Comparison of ENCODE assay signal across 25 cellular contexts in the genomic region with DNA sequence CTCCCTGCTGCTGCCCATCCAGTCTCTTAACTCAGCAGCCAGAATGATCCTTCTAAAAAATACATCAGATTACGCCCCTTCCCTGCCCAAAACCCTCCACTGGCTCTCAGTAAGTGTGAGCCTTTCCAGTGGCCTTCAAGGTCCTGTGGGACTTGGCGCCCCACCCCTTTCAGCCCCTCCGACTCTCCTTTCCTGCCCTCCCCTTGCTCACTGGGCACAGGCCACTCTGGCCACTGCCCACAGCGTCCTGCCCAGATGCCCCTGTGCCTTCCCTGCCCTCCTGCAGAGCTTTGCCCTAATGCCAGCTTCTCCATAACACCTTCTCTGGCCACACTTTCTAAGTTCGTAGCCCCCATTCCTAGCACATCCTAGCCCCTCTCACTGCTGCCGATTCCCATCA. TPM values are rescaled to one million over a fixed set of nuclear protein-coding genes. Genes with fewer than 3 reads are reported as not detected.
A peak's percentile ranks its signal among the peaks of the same experiment; 100 is the strongest.
DNase-seq lines count a peak whose midpoint lies in the region; ATAC-seq and TF ChIP-seq lines count a peak whose summit lies in the region.
"Had no signal": no experiment of that assay in that cellular context is flagged by ENCODE, and none has a peak within 500 bp of the region (broad histone marks: within the 10 kb centered on the region; RNA-seq: fewer than 3 reads in every experiment).

No MANE protein-coding gene starts in this region.

- no peak for ATAC-seq in gastrocnemius medialis
- ATAC-seq in HG03442 (IDR thresholded peaks at IDR 0.05; ENCODE audit: unreplicated experiment) = no peak
- ATAC-seq in GM18498 (IDR thresholded peaks at IDR 0.05; ENCODE audit: unreplicated experiment) = no peak

- CTCF ChIA-PET in RWPE1 (lab: Yijun Ruan, JAX) = interaction anchor here (2.2 kb wide), 1 partner anchor 13 kb away, joined by 7 read pairs; no protein-coding TSS in a partner anchor

- H3K36me3 ChIP-seq in esophagus muscularis mucosa (peaks cover 0 to 9% (median 2%) of the 10 kb centered on the region in 4 donors), gastrocnemius medialis (no peaks in the 10 kb centered on the region)
- H3K36me3 ChIP-seq: BE2C, HAP-1 had no signal

- H3K4me3 ChIP-seq in esophagus muscularis mucosa = no peak overlapping the region
- H3K4me3 ChIP-seq in gastrocnemius medialis = no peak overlapping the region
- H3K4me3 ChIP-seq: GM23248, HAP-1, SK-N-MC had no signal

- no peak for TF ChIP-seq POLR2A in esophagus muscularis mucosa (IDR thresholded peaks at IDR 0.05; ENCODE audit: low read depth)
- no peak for TF ChIP-seq POLR2A in gastrocnemius medialis (IDR thresholded peaks at IDR 0.05)

- TF ChIP-seq CTCF in RWPE1 (conservative IDR thresholded peaks at IDR 0.05; ENCODE audit: low read depth) (no peak), esophagus muscularis mucosa (IDR thresholded peaks at IDR 0.05) (no peak), gastrocnemius medialis (IDR thresholded peaks at IDR 0.05 in 4 of 5, conservative IDR thresholded peaks at IDR 0.05 in 1 of 5) (no peak)

- no peaks in the 10 kb centered on the region for H3K27me3 ChIP-seq in esophagus muscularis mucosa
- no peaks in the 10 kb centered on the region for H3K27me3 ChIP-seq in gastrocnemius medialis
- H3K27me3 ChIP-seq: BE2C had no signal

- H3K4me1 ChIP-seq in esophagus muscularis mucosa (no peaks in the 10 kb centered on the region), gastrocnemius medialis (peaks cover 4 to 23% of the 10 kb centered on the region in 2 donors)
- H3K4me1 ChIP-seq: BE2C, HAP-1 had no signal

- DNase-seq in RWPE1 (ENCODE audit: low spot score) (no peak), esophagus muscularis mucosa (ENCODE audit: extremely low spot score) (peak; percentile 75), gastrocnemius medialis (no peak), NCI-H1105 (lab: John Stamatoyannopoulos, UW) (no peak), SHP77 treated with DMSO at 0.1 percent for 48 hours (lab: John Stamatoyannopoulos, UW) (no peak)
- DNase-seq: BE2C; Calu3; CD8-positive, alpha-beta memory T cell; DND-41; GM23248; NCI-H1092; NCI-H1436; NCI-H187; NCI-H2081 treated with DMSO at 0.1 percent for 48 hours; NCI-H2171; NCI-H226; NCI-H510A; NCI-H69; RPMI8226; SIG-M5 had no signal

- POLR2A ChIA-PET in RWPE1 (lab: Yijun Ruan, JAX; ENCODE audit: low non-redundant PET) = no interaction called here

- H3K27ac ChIP-seq in RWPE1 = peak overlapping the region; percentile 87
- no peak overlapping the region for H3K27ac ChIP-seq in esophagus muscularis mucosa (replicated peaks in 1 of 4)
- peak overlapping the region in 3 of 4 donors; percentile 74 to 82 (median 79) for H3K27ac ChIP-seq in gastrocnemius medialis
- H3K27ac ChIP-seq: KMS-11, SK-N-MC had no signal

- no peak for TF ChIP-seq EP300 in esophagus muscularis mucosa (IDR thresholded peaks at IDR 0.05)

- intact Hi-C loops in esophagus muscularis mucosa (cut with DNase I) = no loop called here
- intact Hi-C loops in gastrocnemius medialis (cut with DNase I; ENCODE audit: low total_unique reads) = no loop called here

- whole genome bisulfite sequencing in esophagus muscularis mucosa = 91% methylated on average over 5 of the region's 6 CpGs

- in situ Hi-C loops in gastrocnemius medialis (cut with MboI; ENCODE audit: low sequenced_read_pairs in 4 of 4) = no loop called here

- peaks cover 0 to 5% (median 2%) of the 10 kb centered on the region in 4 donors for H3K9me3 ChIP-seq in esophagus muscularis mucosa
- H3K9me3 ChIP-seq in gastrocnemius medialis = peaks cover 0 to 3% (median 0%) of the 10 kb centered on the region in 3 donors
- H3K9me3 ChIP-seq: BE2C, HAP-1 had no signal

RNA-seq across cellular contexts. Expression of gene GSDME, which starts 13.8 kb away (rescaled TPM):
- total RNA-seq in esophagus muscularis mucosa (10 to 100 TPM in 3 of 4 donors, 1 to 10 TPM in 1; 6.5 to 12.2 (median 11.0) TPM), gastrocnemius medialis (1 to 10 TPM; 3.1 to 5.2 (median 3.9) TPM)

Comparison
In these comparisons a context has a peak if more than half of its experiments do, and no peak if none do; other contexts are left out.
1. H3K27ac ChIP-seq: peak in RWPE1 (single experiment) and gastrocnemius medialis (3 of 4); none in esophagus muscularis mucosa (0 of 4).